In the genomic region with DNA sequence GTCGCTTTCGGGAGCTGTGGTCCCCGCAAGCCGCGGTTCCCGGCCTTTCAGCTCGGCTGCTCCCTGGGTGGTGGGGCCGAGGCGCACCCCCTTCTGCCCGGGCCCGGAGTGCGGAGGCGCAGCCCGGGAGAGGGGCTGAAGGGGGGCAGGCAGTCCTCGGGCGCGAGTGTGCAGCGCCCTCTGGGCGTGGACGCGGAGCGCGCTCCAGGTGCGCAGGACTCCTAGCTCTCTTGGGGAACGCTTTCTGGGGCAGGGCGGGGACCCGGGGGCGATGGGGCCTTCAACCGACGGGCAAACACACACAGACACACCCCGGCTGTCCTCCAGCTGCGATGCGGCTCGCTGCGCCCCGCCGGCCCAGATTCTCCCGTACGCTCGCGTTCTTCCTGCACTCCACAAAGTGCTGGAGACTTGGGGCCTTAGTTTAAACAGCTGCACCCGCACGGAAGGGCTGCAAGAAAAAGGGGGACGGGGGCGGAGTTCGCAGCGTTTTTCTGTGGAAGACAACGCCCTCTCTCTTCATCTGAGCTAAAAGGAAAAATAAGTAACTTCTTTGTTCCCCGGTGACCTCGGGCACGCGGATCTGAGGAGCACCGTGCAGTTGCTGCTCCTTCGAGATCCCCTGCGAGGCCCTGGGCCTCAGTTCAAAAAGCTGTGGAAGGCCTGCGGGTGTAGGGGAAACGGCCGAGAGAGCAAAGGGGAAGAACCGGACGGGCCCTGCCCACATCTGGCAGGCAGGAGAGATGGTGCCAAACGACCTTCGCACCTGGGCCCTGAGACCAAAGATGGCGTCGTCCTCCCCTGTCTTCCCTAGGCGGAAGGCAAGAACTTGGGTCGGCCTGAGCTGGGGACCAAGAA, we compare ENCODE assay signal across 1 cellular context.
TF ChIP-seq lines count a peak whose summit lies in the region.

No MANE protein-coding gene starts in this region.

TF ChIP-seq in HepG2, 621 proteins besides CTCF, POLR2A, EP300 and RAD21 (continued from another document and continues in another):
- TF ChIP-seq, protein P1, sequence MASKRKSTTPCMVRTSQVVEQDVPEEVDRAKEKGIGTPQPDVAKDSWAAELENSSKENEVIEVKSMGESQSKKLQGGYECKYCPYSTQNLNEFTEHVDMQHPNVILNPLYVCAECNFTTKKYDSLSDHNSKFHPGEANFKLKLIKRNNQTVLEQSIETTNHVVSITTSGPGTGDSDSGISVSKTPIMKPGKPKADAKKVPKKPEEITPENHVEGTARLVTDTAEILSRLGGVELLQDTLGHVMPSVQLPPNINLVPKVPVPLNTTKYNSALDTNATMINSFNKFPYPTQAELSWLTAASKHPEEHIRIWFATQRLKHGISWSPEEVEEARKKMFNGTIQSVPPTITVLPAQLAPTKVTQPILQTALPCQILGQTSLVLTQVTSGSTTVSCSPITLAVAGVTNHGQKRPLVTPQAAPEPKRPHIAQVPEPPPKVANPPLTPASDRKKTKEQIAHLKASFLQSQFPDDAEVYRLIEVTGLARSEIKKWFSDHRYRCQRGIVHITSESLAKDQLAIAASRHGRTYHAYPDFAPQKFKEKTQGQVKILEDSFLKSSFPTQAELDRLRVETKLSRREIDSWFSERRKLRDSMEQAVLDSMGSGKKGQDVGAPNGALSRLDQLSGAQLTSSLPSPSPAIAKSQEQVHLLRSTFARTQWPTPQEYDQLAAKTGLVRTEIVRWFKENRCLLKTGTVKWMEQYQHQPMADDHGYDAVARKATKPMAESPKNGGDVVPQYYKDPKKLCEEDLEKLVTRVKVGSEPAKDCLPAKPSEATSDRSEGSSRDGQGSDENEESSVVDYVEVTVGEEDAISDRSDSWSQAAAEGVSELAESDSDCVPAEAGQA (IDR thresholded peaks at IDR 0.05; ENCODE audit: low read depth): peak; percentile 68
- TF ChIP-seq, protein P1 (CRISPR knock-in tag; IDR thresholded peaks at IDR 0.05; ENCODE audit: borderline replicate concordance): no peak
- TF ChIP-seq GPN1 (CRISPR knock-in tag; IDR thresholded peaks at IDR 0.05; ENCODE audit: borderline replicate concordance): 0 out of 2 replicates have a peak, but pooled peaks have one; percentile 45
- no peak for TF ChIP-seq SSRP1 (CRISPR knock-in tag; IDR thresholded peaks at IDR 0.05)
- TF ChIP-seq REXO4 (CRISPR knock-in tag; IDR thresholded peaks at IDR 0.05; ENCODE audit: borderline replicate concordance): no peak
- peak; percentile 51; the same call in 1 of the 2 replicates for TF ChIP-seq PITX1 (CRISPR knock-in tag; IDR thresholded peaks at IDR 0.05)
- TF ChIP-seq ZBTB21 (CRISPR knock-in tag; IDR thresholded peaks at IDR 0.05): no peak; the same call in 1 of the 2 replicates
- 0 out of 2 replicates have a peak, but pooled peaks have one; percentile 62 for TF ChIP-seq BRD4 (CRISPR knock-in tag; IDR thresholded peaks at IDR 0.05)
- TF ChIP-seq, protein P2, sequence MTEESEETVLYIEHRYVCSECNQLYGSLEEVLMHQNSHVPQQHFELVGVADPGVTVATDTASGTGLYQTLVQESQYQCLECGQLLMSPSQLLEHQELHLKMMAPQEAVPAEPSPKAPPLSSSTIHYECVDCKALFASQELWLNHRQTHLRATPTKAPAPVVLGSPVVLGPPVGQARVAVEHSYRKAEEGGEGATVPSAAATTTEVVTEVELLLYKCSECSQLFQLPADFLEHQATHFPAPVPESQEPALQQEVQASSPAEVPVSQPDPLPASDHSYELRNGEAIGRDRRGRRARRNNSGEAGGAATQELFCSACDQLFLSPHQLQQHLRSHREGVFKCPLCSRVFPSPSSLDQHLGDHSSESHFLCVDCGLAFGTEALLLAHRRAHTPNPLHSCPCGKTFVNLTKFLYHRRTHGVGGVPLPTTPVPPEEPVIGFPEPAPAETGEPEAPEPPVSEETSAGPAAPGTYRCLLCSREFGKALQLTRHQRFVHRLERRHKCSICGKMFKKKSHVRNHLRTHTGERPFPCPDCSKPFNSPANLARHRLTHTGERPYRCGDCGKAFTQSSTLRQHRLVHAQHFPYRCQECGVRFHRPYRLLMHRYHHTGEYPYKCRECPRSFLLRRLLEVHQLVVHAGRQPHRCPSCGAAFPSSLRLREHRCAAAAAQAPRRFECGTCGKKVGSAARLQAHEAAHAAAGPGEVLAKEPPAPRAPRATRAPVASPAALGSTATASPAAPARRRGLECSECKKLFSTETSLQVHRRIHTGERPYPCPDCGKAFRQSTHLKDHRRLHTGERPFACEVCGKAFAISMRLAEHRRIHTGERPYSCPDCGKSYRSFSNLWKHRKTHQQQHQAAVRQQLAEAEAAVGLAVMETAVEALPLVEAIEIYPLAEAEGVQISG (CRISPR knock-in tag; IDR thresholded peaks at IDR 0.05): peak; percentile 33
- peak; percentile 20; the same call in 1 of the 2 replicates for TF ChIP-seq ZNF136 (CRISPR knock-in tag; IDR thresholded peaks at IDR 0.05; ENCODE audit: low read depth)
- TF ChIP-seq ELF3 (CRISPR knock-in tag; IDR thresholded peaks at IDR 0.05): peak; percentile 24; the same call in 1 of the 2 replicates
- 0 out of 2 replicates have a peak, but pooled peaks have one; percentile 22 for TF ChIP-seq ZNF550 (CRISPR knock-in tag; IDR thresholded peaks at IDR 0.05; ENCODE audit: borderline replicate concordance)
- peak; percentile 18 for TF ChIP-seq TSC22D2 (CRISPR knock-in tag; IDR thresholded peaks at IDR 0.05; ENCODE audit: borderline replicate concordance)
- no peak for TF ChIP-seq FOXK2 (IDR thresholded peaks at IDR 0.05)
- TF ChIP-seq, protein P3, sequence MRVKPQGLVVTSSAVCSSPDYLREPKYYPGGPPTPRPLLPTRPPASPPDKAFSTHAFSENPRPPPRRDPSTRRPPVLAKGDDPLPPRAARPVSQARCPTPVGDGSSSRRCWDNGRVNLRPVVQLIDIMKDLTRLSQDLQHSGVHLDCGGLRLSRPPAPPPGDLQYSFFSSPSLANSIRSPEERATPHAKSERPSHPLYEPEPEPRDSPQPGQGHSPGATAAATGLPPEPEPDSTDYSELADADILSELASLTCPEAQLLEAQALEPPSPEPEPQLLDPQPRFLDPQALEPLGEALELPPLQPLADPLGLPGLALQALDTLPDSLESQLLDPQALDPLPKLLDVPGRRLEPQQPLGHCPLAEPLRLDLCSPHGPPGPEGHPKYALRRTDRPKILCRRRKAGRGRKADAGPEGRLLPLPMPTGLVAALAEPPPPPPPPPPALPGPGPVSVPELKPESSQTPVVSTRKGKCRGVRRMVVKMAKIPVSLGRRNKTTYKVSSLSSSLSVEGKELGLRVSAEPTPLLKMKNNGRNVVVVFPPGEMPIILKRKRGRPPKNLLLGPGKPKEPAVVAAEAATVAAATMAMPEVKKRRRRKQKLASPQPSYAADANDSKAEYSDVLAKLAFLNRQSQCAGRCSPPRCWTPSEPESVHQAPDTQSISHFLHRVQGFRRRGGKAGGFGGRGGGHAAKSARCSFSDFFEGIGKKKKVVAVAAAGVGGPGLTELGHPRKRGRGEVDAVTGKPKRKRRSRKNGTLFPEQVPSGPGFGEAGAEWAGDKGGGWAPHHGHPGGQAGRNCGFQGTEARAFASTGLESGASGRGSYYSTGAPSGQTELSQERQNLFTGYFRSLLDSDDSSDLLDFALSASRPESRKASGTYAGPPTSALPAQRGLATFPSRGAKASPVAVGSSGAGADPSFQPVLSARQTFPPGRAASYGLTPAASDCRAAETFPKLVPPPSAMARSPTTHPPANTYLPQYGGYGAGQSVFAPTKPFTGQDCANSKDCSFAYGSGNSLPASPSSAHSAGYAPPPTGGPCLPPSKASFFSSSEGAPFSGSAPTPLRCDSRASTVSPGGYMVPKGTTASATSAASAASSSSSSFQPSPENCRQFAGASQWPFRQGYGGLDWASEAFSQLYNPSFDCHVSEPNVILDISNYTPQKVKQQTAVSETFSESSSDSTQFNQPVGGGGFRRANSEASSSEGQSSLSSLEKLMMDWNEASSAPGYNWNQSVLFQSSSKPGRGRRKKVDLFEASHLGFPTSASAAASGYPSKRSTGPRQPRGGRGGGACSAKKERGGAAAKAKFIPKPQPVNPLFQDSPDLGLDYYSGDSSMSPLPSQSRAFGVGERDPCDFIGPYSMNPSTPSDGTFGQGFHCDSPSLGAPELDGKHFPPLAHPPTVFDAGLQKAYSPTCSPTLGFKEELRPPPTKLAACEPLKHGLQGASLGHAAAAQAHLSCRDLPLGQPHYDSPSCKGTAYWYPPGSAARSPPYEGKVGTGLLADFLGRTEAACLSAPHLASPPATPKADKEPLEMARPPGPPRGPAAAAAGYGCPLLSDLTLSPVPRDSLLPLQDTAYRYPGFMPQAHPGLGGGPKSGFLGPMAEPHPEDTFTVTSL (CRISPR knock-in tag; IDR thresholded peaks at IDR 0.05; ENCODE audit: borderline replicate concordance): no peak
- TF ChIP-seq JUND (CRISPR knock-in tag; IDR thresholded peaks at IDR 0.05): 0 out of 2 replicates have a peak, but pooled peaks have one; percentile 22
- TF ChIP-seq ZNF720 (CRISPR knock-in tag; IDR thresholded peaks at IDR 0.05): no peak; the same call in 1 of the 2 replicates
- 0 out of 2 replicates have a peak, but pooled peaks have one; percentile 26 for TF ChIP-seq ZFAT (CRISPR knock-in tag; conservative IDR thresholded peaks at IDR 0.05)
- no peak for TF ChIP-seq JUN (CRISPR knock-in tag; IDR thresholded peaks at IDR 0.05)
- TF ChIP-seq, protein P4, sequence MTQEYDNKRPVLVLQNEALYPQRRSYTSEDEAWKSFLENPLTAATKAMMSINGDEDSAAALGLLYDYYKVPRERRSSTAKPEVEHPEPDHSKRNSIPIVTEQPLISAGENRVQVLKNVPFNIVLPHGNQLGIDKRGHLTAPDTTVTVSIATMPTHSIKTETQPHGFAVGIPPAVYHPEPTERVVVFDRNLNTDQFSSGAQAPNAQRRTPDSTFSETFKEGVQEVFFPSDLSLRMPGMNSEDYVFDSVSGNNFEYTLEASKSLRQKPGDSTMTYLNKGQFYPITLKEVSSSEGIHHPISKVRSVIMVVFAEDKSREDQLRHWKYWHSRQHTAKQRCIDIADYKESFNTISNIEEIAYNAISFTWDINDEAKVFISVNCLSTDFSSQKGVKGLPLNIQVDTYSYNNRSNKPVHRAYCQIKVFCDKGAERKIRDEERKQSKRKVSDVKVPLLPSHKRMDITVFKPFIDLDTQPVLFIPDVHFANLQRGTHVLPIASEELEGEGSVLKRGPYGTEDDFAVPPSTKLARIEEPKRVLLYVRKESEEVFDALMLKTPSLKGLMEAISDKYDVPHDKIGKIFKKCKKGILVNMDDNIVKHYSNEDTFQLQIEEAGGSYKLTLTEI (CRISPR knock-in tag; conservative IDR thresholded peaks at IDR 0.05): no peak
- TF ChIP-seq NR2C2 (CRISPR knock-in tag; IDR thresholded peaks at IDR 0.05; ENCODE audit: borderline replicate concordance): 0 out of 2 replicates have a peak, but pooled peaks have one; percentile 31
- TF ChIP-seq U2AF1 (optimal IDR thresholded peaks at IDR 0.05; ENCODE audit: low read depth, low read length): no peak
- TF ChIP-seq, protein P5, sequence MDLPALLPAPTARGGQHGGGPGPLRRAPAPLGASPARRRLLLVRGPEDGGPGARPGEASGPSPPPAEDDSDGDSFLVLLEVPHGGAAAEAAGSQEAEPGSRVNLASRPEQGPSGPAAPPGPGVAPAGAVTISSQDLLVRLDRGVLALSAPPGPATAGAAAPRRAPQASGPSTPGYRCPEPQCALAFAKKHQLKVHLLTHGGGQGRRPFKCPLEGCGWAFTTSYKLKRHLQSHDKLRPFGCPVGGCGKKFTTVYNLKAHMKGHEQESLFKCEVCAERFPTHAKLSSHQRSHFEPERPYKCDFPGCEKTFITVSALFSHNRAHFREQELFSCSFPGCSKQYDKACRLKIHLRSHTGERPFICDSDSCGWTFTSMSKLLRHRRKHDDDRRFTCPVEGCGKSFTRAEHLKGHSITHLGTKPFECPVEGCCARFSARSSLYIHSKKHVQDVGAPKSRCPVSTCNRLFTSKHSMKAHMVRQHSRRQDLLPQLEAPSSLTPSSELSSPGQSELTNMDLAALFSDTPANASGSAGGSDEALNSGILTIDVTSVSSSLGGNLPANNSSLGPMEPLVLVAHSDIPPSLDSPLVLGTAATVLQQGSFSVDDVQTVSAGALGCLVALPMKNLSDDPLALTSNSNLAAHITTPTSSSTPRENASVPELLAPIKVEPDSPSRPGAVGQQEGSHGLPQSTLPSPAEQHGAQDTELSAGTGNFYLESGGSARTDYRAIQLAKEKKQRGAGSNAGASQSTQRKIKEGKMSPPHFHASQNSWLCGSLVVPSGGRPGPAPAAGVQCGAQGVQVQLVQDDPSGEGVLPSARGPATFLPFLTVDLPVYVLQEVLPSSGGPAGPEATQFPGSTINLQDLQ (CRISPR knock-in tag; IDR thresholded peaks at IDR 0.05): 0 out of 2 replicates have a peak, but pooled peaks have one; percentile 13
- TF ChIP-seq ZNF20 (CRISPR knock-in tag; IDR thresholded peaks at IDR 0.05): no peak
- 0 out of 2 replicates have a peak, but pooled peaks have one; percentile 46 for TF ChIP-seq ZNF792 (CRISPR knock-in tag; IDR thresholded peaks at IDR 0.05)
- 0 out of 2 replicates have a peak, but pooled peaks have one; percentile 14 for TF ChIP-seq HOXA9 (CRISPR knock-in tag; IDR thresholded peaks at IDR 0.05; ENCODE audit: borderline replicate concordance)
- no peak for TF ChIP-seq SNRNP70 (IDR thresholded peaks at IDR 0.05; ENCODE audit: low read depth, low read length)
